Comparison of ENCODE assay signal across 1 cellular context in genomic region chr2:27875089-27875881, GRCh38.
A peak's percentile ranks its signal among the peaks of the same experiment; 100 is the strongest.
TF ChIP-seq lines count a peak whose summit lies in the region.

No MANE protein-coding gene starts in this region.

TF ChIP-seq in HepG2, 621 proteins besides CTCF, POLR2A, EP300 and RAD21 (continued from another document and continues in another):
- TF ChIP-seq PBX2 (CRISPR knock-in tag; IDR thresholded peaks at IDR 0.05) = no peak
- TF ChIP-seq ZNF160 (CRISPR knock-in tag; IDR thresholded peaks at IDR 0.05) = no peak
- no peak for TF ChIP-seq ZNF552 (CRISPR knock-in tag; IDR thresholded peaks at IDR 0.05; ENCODE audit: borderline replicate concordance)
- TF ChIP-seq HHEX (CRISPR knock-in tag; IDR thresholded peaks at IDR 0.05) = peak; percentile 29
- peak; percentile 90 for TF ChIP-seq PAXIP1 (CRISPR knock-in tag; conservative IDR thresholded peaks at IDR 0.05)
- TF ChIP-seq YY1 (IDR thresholded peaks at IDR 0.05; ENCODE audit: insufficient read depth, insufficient replicate concordance, low read depth, low read length) = no peak
- TF ChIP-seq DPF2 (CRISPR knock-in tag; IDR thresholded peaks at IDR 0.05; ENCODE audit: borderline replicate concordance, low read depth) = peak; percentile 76; the same call in 1 of the 2 replicates
- no peak for TF ChIP-seq ZNF839 (CRISPR knock-in tag; IDR thresholded peaks at IDR 0.05; ENCODE audit: borderline replicate concordance)
- TF ChIP-seq ZNF260 (CRISPR knock-in tag; IDR thresholded peaks at IDR 0.05; ENCODE audit: borderline replicate concordance, low read depth) = no peak
- TF ChIP-seq TAF1 (CRISPR knock-in tag; IDR thresholded peaks at IDR 0.05) = no peak
- peak; percentile 53 for TF ChIP-seq FOSL2 (CRISPR knock-in tag; IDR thresholded peaks at IDR 0.05)
- no peak for TF ChIP-seq ZNF101 (CRISPR knock-in tag; IDR thresholded peaks at IDR 0.05; ENCODE audit: borderline replicate concordance, low read depth)
- TF ChIP-seq NFATC3 (CRISPR knock-in tag; IDR thresholded peaks at IDR 0.05) = no peak
- no peak for TF ChIP-seq GABPB1 (CRISPR knock-in tag; IDR thresholded peaks at IDR 0.05)
- no peak for TF ChIP-seq ZNF180 (CRISPR knock-in tag; IDR thresholded peaks at IDR 0.05; ENCODE audit: borderline replicate concordance, low read depth)
- no peak for TF ChIP-seq HNF4G (IDR thresholded peaks at IDR 0.05; ENCODE audit: borderline replicate concordance, low read depth, low read length)
- no peak for TF ChIP-seq HNF4G (CRISPR knock-in tag; IDR thresholded peaks at IDR 0.05; ENCODE audit: borderline replicate concordance, low read depth)
- no peak for TF ChIP-seq ZNF280D (CRISPR knock-in tag; IDR thresholded peaks at IDR 0.05)
- no peak for TF ChIP-seq REL (CRISPR knock-in tag; conservative IDR thresholded peaks at IDR 0.05)
- peak; percentile 86 for TF ChIP-seq TBX3 (IDR thresholded peaks at IDR 0.05; ENCODE audit: borderline replicate concordance)
- no peak for TF ChIP-seq BCLAF1 (IDR thresholded peaks at IDR 0.05)
- TF ChIP-seq ZNF235 (CRISPR knock-in tag; IDR thresholded peaks at IDR 0.05; ENCODE audit: borderline replicate concordance) = no peak
- 0 out of 2 replicates have a peak, but pooled peaks have one; percentile 61 for TF ChIP-seq JUN (CRISPR knock-in tag; IDR thresholded peaks at IDR 0.05)
- TF ChIP-seq ZNF850 (CRISPR knock-in tag; conservative IDR thresholded peaks at IDR 0.05) = no peak
- TF ChIP-seq HBP1 (CRISPR knock-in tag; IDR thresholded peaks at IDR 0.05; ENCODE audit: low read depth) = no peak
- no peak for TF ChIP-seq ZKSCAN8 (CRISPR knock-in tag; IDR thresholded peaks at IDR 0.05; ENCODE audit: borderline replicate concordance)
- TF ChIP-seq MIER2 (CRISPR knock-in tag; IDR thresholded peaks at IDR 0.05) = no peak
- peak; percentile 54; the same call in 1 of the 2 replicates for TF ChIP-seq ZMYM3 (CRISPR knock-in tag; IDR thresholded peaks at IDR 0.05)
- TF ChIP-seq SOX6 (IDR thresholded peaks at IDR 0.05) = no peak
- peak; percentile 85 for TF ChIP-seq SOX6 (CRISPR knock-in tag; IDR thresholded peaks at IDR 0.05)
- no peak for TF ChIP-seq ZNF567 (CRISPR knock-in tag; IDR thresholded peaks at IDR 0.05; ENCODE audit: borderline replicate concordance)
- no peak for TF ChIP-seq AKNA (CRISPR knock-in tag; IDR thresholded peaks at IDR 0.05; ENCODE audit: borderline replicate concordance)
- TF ChIP-seq MAZ (IDR thresholded peaks at IDR 0.05; ENCODE audit: borderline replicate concordance, low read depth, low read length) = no peak
- TF ChIP-seq MAZ (CRISPR knock-in tag; IDR thresholded peaks at IDR 0.05; ENCODE audit: low read depth) = no peak
- no peak for TF ChIP-seq SMC3 (IDR thresholded peaks at IDR 0.05; ENCODE audit: low read length)
- no peak for TF ChIP-seq XRCC5 (optimal IDR thresholded peaks at IDR 0.05; ENCODE audit: low read length)
- no peak for TF ChIP-seq FIP1L1 (IDR thresholded peaks at IDR 0.05; ENCODE audit: borderline replicate concordance, insufficient read depth, low read depth, low read length)
- no peak for TF ChIP-seq ZNF572 (CRISPR knock-in tag; IDR thresholded peaks at IDR 0.05)
- peak; percentile 43; the same call in 1 of the 2 replicates for TF ChIP-seq ZNF788 (CRISPR knock-in tag; IDR thresholded peaks at IDR 0.05; ENCODE audit: borderline replicate concordance)
- TF ChIP-seq CEBPB (IDR thresholded peaks at IDR 0.05; ENCODE audit: borderline replicate concordance, low read depth, low read length) = no peak
- TF ChIP-seq SOX5 (CRISPR knock-in tag; IDR thresholded peaks at IDR 0.05; ENCODE audit: borderline replicate concordance) = peak; percentile 87
- TF ChIP-seq ZNF143 (CRISPR knock-in tag; IDR thresholded peaks at IDR 0.05) = no peak
- TF ChIP-seq IRF2 (CRISPR knock-in tag; IDR thresholded peaks at IDR 0.05) = peak; percentile 56; the same call in 1 of the 2 replicates
- TF ChIP-seq CCDC6 (CRISPR knock-in tag; IDR thresholded peaks at IDR 0.05) = no peak
- TF ChIP-seq FOXJ3 (CRISPR knock-in tag; IDR thresholded peaks at IDR 0.05; ENCODE audit: borderline replicate concordance) = peak; percentile 87; the same call in 1 of the 2 replicates
- no peak for TF ChIP-seq ZBTB34 (CRISPR knock-in tag; IDR thresholded peaks at IDR 0.05)
- no peak for TF ChIP-seq KMT2B (CRISPR knock-in tag; IDR thresholded peaks at IDR 0.05)
- no peak for TF ChIP-seq CAMTA2 (CRISPR knock-in tag; IDR thresholded peaks at IDR 0.05; ENCODE audit: borderline replicate concordance)
- no peak for TF ChIP-seq THYN1 (CRISPR knock-in tag; IDR thresholded peaks at IDR 0.05; ENCODE audit: borderline replicate concordance, low read depth)
- no peak for TF ChIP-seq ZNF326 (CRISPR knock-in tag; IDR thresholded peaks at IDR 0.05; ENCODE audit: borderline replicate concordance)
- TF ChIP-seq SKI (IDR thresholded peaks at IDR 0.05; ENCODE audit: partially characterized antibody) = peak; percentile 98
